ENCODE assay signal across 36 cellular contexts in genomic region chr10:59405235-59405634, GRCh38. TPM values are rescaled to one million over a fixed set of nuclear protein-coding genes. Genes with fewer than 3 reads are reported as not detected.
"Had no signal": no experiment of that assay in that cellular context is flagged by ENCODE, and none has a peak within 500 bp of the region (broad histone marks: within the 10 kb centered on the region; RNA-seq: fewer than 3 reads in every experiment).

No MANE protein-coding gene starts in this region.

- DNase-seq: Karpas-422, Kasumi-1, MG63, MM.1S, MV-4-11, NCI-H1048, NCI-H1092, NCI-H1092 treated with DMSO at 0.1 percent for 48 hours, NCI-H1105, NCI-H1105 treated with DMSO at 0.1 percent for 48 hours, NCI-H1417, NCI-H1417 treated with DMSO at 0.1 percent for 48 hours, NCI-H1436, NCI-H1436 treated with DMSO at 0.1 percent for 48 hours, NCI-H146, NCI-H1694, NCI-H1694 treated with DMSO at 0.1 percent for 48 hours, NCI-H187, NCI-H187 treated with DMSO at 0.1 percent for 48 hours, NCI-H1930, NCI-H2029, NCI-H2029 treated with DMSO at 0.1 percent for 48 hours, NCI-H2081, NCI-H2081 treated with DMSO at 0.1 percent for 48 hours, NCI-H2107, NCI-H2171, NCI-H2171 treated with DMSO at 0.1 percent for 48 hours, NCI-H2227 treated with DMSO at 0.1 percent for 48 hours, NCI-H226, NCI-H345, NCI-H446, NCI-H446 treated with DMSO at 0.1 percent for 48 hours, NCI-H510A, NCI-H510A treated with DMSO at 0.1 percent for 48 hours, NCI-H524 had no signal

- H3K4me3 ChIP-seq: MG63 had no signal

- H3K27me3 ChIP-seq: MG63 had no signal

- H3K36me3 ChIP-seq: MG63 had no signal

RNA-seq across cellular contexts. Expression of gene FAM13C, which starts 42.9 kb away (rescaled TPM):
- total RNA-seq: MCF 10A had no signal
